24 cellular contexts compared by ENCODE assay signal in the genomic region with DNA sequence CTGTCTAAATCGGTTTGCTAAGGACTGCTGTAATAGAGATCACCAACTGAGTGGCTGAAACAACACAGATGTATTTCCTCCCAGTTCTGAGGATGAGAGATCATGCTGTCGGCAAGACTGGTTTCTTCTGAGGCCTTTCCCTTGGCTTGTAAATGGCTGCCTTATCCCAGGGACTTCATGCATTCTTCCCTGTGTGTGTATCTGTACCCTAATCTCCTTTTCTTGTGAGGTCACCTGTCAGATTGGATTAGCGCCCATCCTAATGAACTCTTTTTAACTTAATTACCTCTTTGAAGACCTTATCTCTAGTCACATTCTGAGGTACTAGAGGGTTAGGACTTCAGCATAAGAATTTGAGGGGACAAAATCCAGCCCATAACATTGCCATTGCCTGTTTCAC. TPM values are rescaled to one million over a fixed set of nuclear protein-coding genes. Genes with fewer than 3 reads are reported as not detected.
"Had no signal": no experiment of that assay in that cellular context is flagged by ENCODE, and none has a peak within 500 bp of the region (broad histone marks: within the 10 kb centered on the region; RNA-seq: fewer than 3 reads in every experiment).

No MANE protein-coding gene starts in this region.

- H3K36me3 ChIP-seq: gastrocnemius medialis, heart right ventricle, prostate gland, right lobe of liver, spleen, tibial nerve, upper lobe of right lung, vagina had no signal

- H3K27me3 Mint-ChIP-seq: stimulated activated naive CD8-positive, alpha-beta T cell treated with anti-CD3 and anti-CD28 coated beads, Interleukin-15, Interleukin-2, amounts not matched to agents 100 ng/mL and 50 ng/mL, for 24 hours had no signal

- H3K27ac ChIP-seq: gastrocnemius medialis, heart right ventricle, parathyroid adenoma, prostate gland, right lobe of liver, spleen, testis, tibial nerve, upper lobe of right lung, vagina had no signal

- H3K9me3 Mint-ChIP-seq: natural killer cell; stimulated activated memory B cell treated with anti-CD40 and anti-IgM and Interleukin-4, amounts not matched to agents 10 μg/mL and 1 μg/mL and 100 μg/mL, for 72 hours; stimulated activated naive CD8-positive, alpha-beta T cell treated with anti-CD3 and anti-CD28 coated beads, Interleukin-15, Interleukin-2, amounts not matched to agents 100 ng/mL and 50 ng/mL, for 24 hours had no signal

- H3K27me3 ChIP-seq: gastrocnemius medialis, heart right ventricle, right lobe of liver, spleen, testis, tibial nerve, upper lobe of right lung, vagina had no signal

- ATAC-seq: esophagus mucosa; gastrocnemius medialis; natural killer cell; right lobe of liver; stimulated activated memory B cell treated with anti-CD40 and anti-IgM and Interleukin-4, amounts not matched to agents 10 μg/mL and 1 μg/mL and 100 μg/mL, for 72 hours; upper lobe of right lung had no signal

- H3K36me3 Mint-ChIP-seq: natural killer cell; stimulated activated memory B cell treated with anti-CD40 and anti-IgM and Interleukin-4, amounts not matched to agents 10 μg/mL and 1 μg/mL and 100 μg/mL, for 72 hours had no signal

- H3K79me2 ChIP-seq: parathyroid adenoma had no signal

- H3K4me3 ChIP-seq: gastrocnemius medialis, heart right ventricle, prostate gland, right lobe of liver, spleen, testis, tibial nerve, upper lobe of right lung, vagina had no signal

- H3K4me1 Mint-ChIP-seq: natural killer cell; stimulated activated memory B cell treated with anti-CD40 and anti-IgM and Interleukin-4, amounts not matched to agents 10 μg/mL and 1 μg/mL and 100 μg/mL, for 72 hours had no signal

- H3K9me3 ChIP-seq: gastrocnemius medialis, heart right ventricle, prostate gland, right lobe of liver, spleen, testis, tibial nerve, upper lobe of right lung, vagina had no signal

- H2AFZ ChIP-seq: parathyroid adenoma had no signal

- H3K9ac ChIP-seq: parathyroid adenoma had no signal

- FAIRE-seq: colon, endometrium, islet of Langerhans had no signal

- H3K4me3 Mint-ChIP-seq: natural killer cell; stimulated activated memory B cell treated with anti-CD40 and anti-IgM and Interleukin-4, amounts not matched to agents 10 μg/mL and 1 μg/mL and 100 μg/mL, for 72 hours; stimulated activated naive CD8-positive, alpha-beta T cell treated with anti-CD3 and anti-CD28 coated beads, Interleukin-15, Interleukin-2, amounts not matched to agents 100 ng/mL and 50 ng/mL, for 24 hours had no signal

- H3K27ac Mint-ChIP-seq: natural killer cell; stimulated activated memory B cell treated with anti-CD40 and anti-IgM and Interleukin-4, amounts not matched to agents 10 μg/mL and 1 μg/mL and 100 μg/mL, for 72 hours; stimulated activated naive CD8-positive, alpha-beta T cell treated with anti-CD3 and anti-CD28 coated beads, Interleukin-15, Interleukin-2, amounts not matched to agents 100 ng/mL and 50 ng/mL, for 24 hours had no signal

- H3K4me1 ChIP-seq: gastrocnemius medialis, parathyroid adenoma, prostate gland, right lobe of liver, testis, upper lobe of right lung, vagina had no signal

- DNase-seq: dermis blood vessel endothelial cell; effector CD4-positive, alpha-beta T cell; gastrocnemius medialis; heart right ventricle; hypothalamus; kidney glomerular epithelial cell; natural killer cell; right lobe of liver; spleen; stimulated activated CD4-positive, alpha-beta T cell treated with anti-CD3 and anti-CD28 coated beads, Interleukin-15, amount 100 ng/mL, for 24 hours; stimulated activated CD4-positive, alpha-beta T cell treated with anti-CD3 and anti-CD28 coated beads, Interleukin-1b, Interleukin-23, amount 100 ng/mL, for 48 hours; stimulated activated CD4-positive, alpha-beta T cell treated with anti-CD3 and anti-CD28 coated beads, Interleukin-4, amount 100 ng/mL, for 24 hours; testis; upper lobe of right lung had no signal

RNA-seq across cellular contexts. Expression of gene TMEM150C, which starts 59.4 kb away (rescaled TPM):
- total RNA-seq: natural killer cell had no signal
